ENCODE assay signal across 1 cellular context in the genomic region with DNA sequence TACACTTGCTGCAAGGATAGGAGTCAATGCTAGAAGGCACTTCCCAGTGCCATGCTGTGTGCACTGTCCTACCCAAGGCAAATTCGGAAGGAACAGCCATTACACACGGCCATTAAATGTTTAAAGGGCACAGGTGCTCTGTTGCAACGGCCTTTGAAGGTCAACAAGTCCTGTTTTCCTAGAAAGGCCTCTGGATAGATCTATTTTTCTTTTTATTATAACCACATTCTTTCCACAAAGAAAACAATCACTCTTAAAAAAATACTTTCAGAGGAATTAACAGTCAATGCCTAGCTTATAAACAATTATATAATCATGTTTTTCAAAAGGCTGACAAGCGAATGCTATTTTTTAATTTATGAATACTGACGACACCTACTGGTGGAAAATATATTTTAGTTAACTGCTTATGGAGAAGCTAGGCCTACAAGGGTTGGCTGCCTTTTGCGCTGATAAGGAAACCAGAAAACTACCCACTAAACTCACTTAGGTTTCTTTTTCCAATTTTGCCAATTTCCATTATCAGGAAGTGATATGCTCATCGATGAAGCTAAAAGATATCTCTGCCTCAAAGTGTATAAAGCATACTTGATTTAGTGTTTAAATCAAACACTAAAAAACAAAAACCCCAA.
TF ChIP-seq lines count a peak whose summit lies in the region.

No MANE protein-coding gene starts in this region.

TF ChIP-seq in HepG2, 621 proteins besides CTCF, POLR2A, EP300 and RAD21 (continued from another document):
- TF ChIP-seq, protein P1, sequence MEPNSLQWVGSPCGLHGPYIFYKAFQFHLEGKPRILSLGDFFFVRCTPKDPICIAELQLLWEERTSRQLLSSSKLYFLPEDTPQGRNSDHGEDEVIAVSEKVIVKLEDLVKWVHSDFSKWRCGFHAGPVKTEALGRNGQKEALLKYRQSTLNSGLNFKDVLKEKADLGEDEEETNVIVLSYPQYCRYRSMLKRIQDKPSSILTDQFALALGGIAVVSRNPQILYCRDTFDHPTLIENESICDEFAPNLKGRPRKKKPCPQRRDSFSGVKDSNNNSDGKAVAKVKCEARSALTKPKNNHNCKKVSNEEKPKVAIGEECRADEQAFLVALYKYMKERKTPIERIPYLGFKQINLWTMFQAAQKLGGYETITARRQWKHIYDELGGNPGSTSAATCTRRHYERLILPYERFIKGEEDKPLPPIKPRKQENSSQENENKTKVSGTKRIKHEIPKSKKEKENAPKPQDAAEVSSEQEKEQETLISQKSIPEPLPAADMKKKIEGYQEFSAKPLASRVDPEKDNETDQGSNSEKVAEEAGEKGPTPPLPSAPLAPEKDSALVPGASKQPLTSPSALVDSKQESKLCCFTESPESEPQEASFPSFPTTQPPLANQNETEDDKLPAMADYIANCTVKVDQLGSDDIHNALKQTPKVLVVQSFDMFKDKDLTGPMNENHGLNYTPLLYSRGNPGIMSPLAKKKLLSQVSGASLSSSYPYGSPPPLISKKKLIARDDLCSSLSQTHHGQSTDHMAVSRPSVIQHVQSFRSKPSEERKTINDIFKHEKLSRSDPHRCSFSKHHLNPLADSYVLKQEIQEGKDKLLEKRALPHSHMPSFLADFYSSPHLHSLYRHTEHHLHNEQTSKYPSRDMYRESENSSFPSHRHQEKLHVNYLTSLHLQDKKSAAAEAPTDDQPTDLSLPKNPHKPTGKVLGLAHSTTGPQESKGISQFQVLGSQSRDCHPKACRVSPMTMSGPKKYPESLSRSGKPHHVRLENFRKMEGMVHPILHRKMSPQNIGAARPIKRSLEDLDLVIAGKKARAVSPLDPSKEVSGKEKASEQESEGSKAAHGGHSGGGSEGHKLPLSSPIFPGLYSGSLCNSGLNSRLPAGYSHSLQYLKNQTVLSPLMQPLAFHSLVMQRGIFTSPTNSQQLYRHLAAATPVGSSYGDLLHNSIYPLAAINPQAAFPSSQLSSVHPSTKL (CRISPR knock-in tag; IDR thresholded peaks at IDR 0.05): peak; percentile 77
- TF ChIP-seq RXRB (CRISPR knock-in tag; IDR thresholded peaks at IDR 0.05; ENCODE audit: borderline replicate concordance): peak; percentile 24; the same call in 1 of the 2 replicates
- TF ChIP-seq, protein P2, sequence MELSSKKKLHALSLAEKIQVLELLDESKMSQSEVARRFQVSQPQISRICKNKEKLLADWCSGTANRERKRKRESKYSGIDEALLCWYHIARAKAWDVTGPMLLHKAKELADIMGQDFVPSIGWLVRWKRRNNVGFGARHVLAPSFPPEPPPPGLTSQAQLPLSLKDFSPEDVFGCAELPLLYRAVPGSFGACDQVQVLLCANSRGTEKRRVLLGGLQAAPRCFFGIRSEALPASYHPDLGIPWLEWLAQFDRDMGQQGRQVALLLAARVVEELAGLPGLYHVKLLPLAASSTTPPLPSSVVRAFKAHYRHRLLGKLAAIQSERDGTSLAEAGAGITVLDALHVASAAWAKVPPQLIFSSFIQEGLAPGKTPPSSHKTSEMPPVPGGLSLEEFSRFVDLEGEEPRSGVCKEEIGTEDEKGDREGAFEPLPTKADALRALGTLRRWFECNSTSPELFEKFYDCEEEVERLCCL (CRISPR knock-in tag; IDR thresholded peaks at IDR 0.05; ENCODE audit: borderline replicate concordance): no peak
- no peak for TF ChIP-seq ZNF234 (CRISPR knock-in tag; conservative IDR thresholded peaks at IDR 0.05)
- peak; percentile 71 for TF ChIP-seq NR2F6 (IDR thresholded peaks at IDR 0.05)
- peak; percentile 50; the same call in 1 of the 2 replicates for TF ChIP-seq NR2F6 (CRISPR knock-in tag; IDR thresholded peaks at IDR 0.05)
- TF ChIP-seq ZNF75D (CRISPR knock-in tag; IDR thresholded peaks at IDR 0.05; ENCODE audit: borderline replicate concordance): no peak
- TF ChIP-seq ZNF20 (CRISPR knock-in tag; IDR thresholded peaks at IDR 0.05): no peak
- peak; percentile 16; the same call in 1 of the 2 replicates for TF ChIP-seq HNF4G (IDR thresholded peaks at IDR 0.05; ENCODE audit: borderline replicate concordance, low read depth, low read length)
- TF ChIP-seq HNF4G (CRISPR knock-in tag; IDR thresholded peaks at IDR 0.05; ENCODE audit: borderline replicate concordance, low read depth): no peak
- peak; percentile 31; the same call in 1 of the 2 replicates for TF ChIP-seq HDAC1 (CRISPR knock-in tag; IDR thresholded peaks at IDR 0.05)
- TF ChIP-seq MIXL1 (CRISPR knock-in tag; IDR thresholded peaks at IDR 0.05): peak; percentile 40; the same call in 1 of the 2 replicates
- TF ChIP-seq ZSCAN9 (CRISPR knock-in tag; IDR thresholded peaks at IDR 0.05; ENCODE audit: borderline replicate concordance): peak; percentile 64; the same call in 1 of the 2 replicates
- peak; percentile 53 for TF ChIP-seq FOXP4 (CRISPR knock-in tag; IDR thresholded peaks at IDR 0.05)
- TF ChIP-seq ZNF83 (CRISPR knock-in tag; IDR thresholded peaks at IDR 0.05; ENCODE audit: borderline replicate concordance): no peak
- TF ChIP-seq SRSF9 (IDR thresholded peaks at IDR 0.05; ENCODE audit: borderline replicate concordance, insufficient read depth, low read depth, low read length, poor library complexity, severe bottlenecking): no peak
- TF ChIP-seq CHD4 (IDR thresholded peaks at IDR 0.05; ENCODE audit: borderline replicate concordance, low read length): 0 out of 2 replicates have a peak, but pooled peaks have one; percentile 39
- TF ChIP-seq ATRX (CRISPR knock-in tag; IDR thresholded peaks at IDR 0.05; ENCODE audit: borderline replicate concordance): no peak
- TF ChIP-seq RBAK (CRISPR knock-in tag; IDR thresholded peaks at IDR 0.05): no peak
- no peak for TF ChIP-seq ELF4 (CRISPR knock-in tag; IDR thresholded peaks at IDR 0.05; ENCODE audit: borderline replicate concordance)
- no peak for TF ChIP-seq HOXD1 (CRISPR knock-in tag; IDR thresholded peaks at IDR 0.05)
- peak; percentile 33; the same call in 1 of the 2 replicates for TF ChIP-seq NCOA2 (CRISPR knock-in tag; IDR thresholded peaks at IDR 0.05)
- peak in 1 of 2 experiments; percentile 56; a peak in 1 of 4 replicates for TF ChIP-seq NR2F1 (CRISPR knock-in tag; IDR thresholded peaks at IDR 0.05)
- TF ChIP-seq MED1 (CRISPR knock-in tag; IDR thresholded peaks at IDR 0.05): peak; percentile 12; the same call in 1 of the 2 replicates
- TF ChIP-seq WIZ (CRISPR knock-in tag; IDR thresholded peaks at IDR 0.05): 0 out of 2 replicates have a peak, but pooled peaks have one; percentile 52
- TF ChIP-seq ZFP36 (IDR thresholded peaks at IDR 0.05; ENCODE audit: borderline replicate concordance, low read depth, low read length, partially characterized antibody): no peak
- TF ChIP-seq CBX5 (CRISPR knock-in tag; IDR thresholded peaks at IDR 0.05; ENCODE audit: borderline replicate concordance): peak; percentile 22; the same call in 1 of the 2 replicates
- TF ChIP-seq ZNF574 (CRISPR knock-in tag; IDR thresholded peaks at IDR 0.05): peak; percentile 68
- peak; percentile 59; the same call in 1 of the 2 replicates for TF ChIP-seq HOXA3 (CRISPR knock-in tag; IDR thresholded peaks at IDR 0.05)
- no peak for TF ChIP-seq ZNF572 (CRISPR knock-in tag; IDR thresholded peaks at IDR 0.05)
- TF ChIP-seq ZNF644 (CRISPR knock-in tag; IDR thresholded peaks at IDR 0.05; ENCODE audit: low read depth): peak; percentile 70
- no peak for TF ChIP-seq GFI1 (CRISPR knock-in tag; IDR thresholded peaks at IDR 0.05; ENCODE audit: borderline replicate concordance)
- TF ChIP-seq, protein P3, sequence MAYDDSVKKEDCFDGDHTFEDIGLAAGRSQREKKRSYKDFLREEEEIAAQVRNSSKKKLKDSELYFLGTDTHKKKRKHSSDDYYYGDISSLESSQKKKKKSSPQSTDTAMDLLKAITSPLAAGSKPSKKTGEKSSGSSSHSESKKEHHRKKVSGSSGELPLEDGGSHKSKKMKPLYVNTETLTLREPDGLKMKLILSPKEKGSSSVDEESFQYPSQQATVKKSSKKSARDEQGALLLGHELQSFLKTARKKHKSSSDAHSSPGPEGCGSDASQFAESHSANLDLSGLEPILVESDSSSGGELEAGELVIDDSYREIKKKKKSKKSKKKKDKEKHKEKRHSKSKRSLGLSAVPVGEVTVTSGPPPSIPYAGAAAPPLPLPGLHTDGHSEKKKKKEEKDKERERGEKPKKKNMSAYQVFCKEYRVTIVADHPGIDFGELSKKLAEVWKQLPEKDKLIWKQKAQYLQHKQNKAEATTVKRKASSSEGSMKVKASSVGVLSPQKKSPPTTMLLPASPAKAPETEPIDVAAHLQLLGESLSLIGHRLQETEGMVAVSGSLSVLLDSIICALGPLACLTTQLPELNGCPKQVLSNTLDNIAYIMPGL (CRISPR knock-in tag; IDR thresholded peaks at IDR 0.05; ENCODE audit: borderline replicate concordance in 1 of 2, low read depth in 1 of 2): peak; percentile 15 to 60; a peak in 2 of 4 replicates
- TF ChIP-seq ZNF136 (CRISPR knock-in tag; IDR thresholded peaks at IDR 0.05; ENCODE audit: low read depth): no peak
- 0 out of 2 replicates have a peak, but pooled peaks have one; percentile 39 for TF ChIP-seq HDAC2 (CRISPR knock-in tag; IDR thresholded peaks at IDR 0.05)
- TF ChIP-seq ZNF782 (CRISPR knock-in tag; IDR thresholded peaks at IDR 0.05; ENCODE audit: borderline replicate concordance): no peak
- TF ChIP-seq ZMAT3 (CRISPR knock-in tag; conservative IDR thresholded peaks at IDR 0.05): no peak
- peak; percentile 46 for TF ChIP-seq ZFX (CRISPR knock-in tag; IDR thresholded peaks at IDR 0.05; ENCODE audit: low read depth)
- TF ChIP-seq SOX6 (IDR thresholded peaks at IDR 0.05): no peak
- peak; percentile 59; the same call in 1 of the 2 replicates for TF ChIP-seq SOX6 (CRISPR knock-in tag; IDR thresholded peaks at IDR 0.05)
- peak; percentile 79; the same call in 1 of the 2 replicates for TF ChIP-seq ZNF367 (CRISPR knock-in tag; IDR thresholded peaks at IDR 0.05; ENCODE audit: borderline replicate concordance)
- TF ChIP-seq STAG1 (CRISPR knock-in tag; IDR thresholded peaks at IDR 0.05): peak; percentile 51
- TF ChIP-seq FOXA3 (CRISPR knock-in tag; IDR thresholded peaks at IDR 0.05): peak; percentile 61
- TF ChIP-seq EED (CRISPR knock-in tag; IDR thresholded peaks at IDR 0.05): no peak
- TF ChIP-seq TEAD2 (CRISPR knock-in tag; IDR thresholded peaks at IDR 0.05): no peak
